8 cellular contexts compared by ENCODE assay signal in genomic region chr9:26945591-26945990, GRCh38. TPM values are rescaled to one million over a fixed set of nuclear protein-coding genes. Genes with fewer than 3 reads are reported as not detected.
A peak's percentile ranks its signal among the peaks of the same experiment; 100 is the strongest.
DNase-seq lines count a peak whose midpoint lies in the region; ATAC-seq and TF ChIP-seq lines count a peak whose summit lies in the region.

No MANE protein-coding gene starts in this region.

- no peak overlapping the region for H3K18ac ChIP-seq in IMR-90 (ENCODE audit: low read depth, low read length)

- H3K9me1 ChIP-seq in IMR-90 (ENCODE audit: insufficient read depth, low read length) = no peaks in the 10 kb centered on the region

- H3K27me3 ChIP-seq in BE2C = no peaks in the 10 kb centered on the region
- H3K27me3 ChIP-seq in IMR-90 (ENCODE audit: control insufficient read depth, insufficient read depth, low read length) = no peaks in the 10 kb centered on the region
- no peaks in the 10 kb centered on the region for H3K27me3 ChIP-seq in mammary epithelial cell (ENCODE audit: insufficient read depth, low read length)
- H3K27me3 ChIP-seq in mucosa of rectum (ENCODE audit: control insufficient read depth in 2 of 2, insufficient read depth in 2 of 2, low read length in 2 of 2) = no peaks in the 10 kb centered on the region

- DNase-seq in BE2C = no peak
- DNase-seq in IMR-90 = no peak
- DNase-seq in mammary epithelial cell = no peak
- DNase-seq in substantia nigra (lab: John Stamatoyannopoulos, UW) = no peak
- DNase-seq in GM10248 (ENCODE audit: extremely low spot score) = no peak

- BruUV-seq in IMR-90 (replicated peaks; lab: Mats Ljungman, UMichigan) = no TSS peak
- BruUV-seq in mammary epithelial cell (replicated peaks; lab: Mats Ljungman, UMichigan) = no TSS peak

- no peak overlapping the region for H2AK9ac ChIP-seq in IMR-90 (replicated peaks; ENCODE audit: low read depth, low read length, poor library complexity)

- peak overlapping the region in 1 of 2 experiments; percentile 8; a peak in 1 of 4 replicates for H4K8ac ChIP-seq in IMR-90 (ENCODE audit: low read depth in 2 of 2, low read length in 2 of 2)

- no peak overlapping the region for H2BK120ac ChIP-seq in IMR-90 (ENCODE audit: low read depth, low read length)

- CTCF ChIA-PET in IMR-90 (lab: Yijun Ruan, JAX) (interaction anchor here (1.0 kb wide), 1 partner anchor 9 kb away, joined by 3 read pairs; no protein-coding TSS in a partner anchor), mammary epithelial cell (lab: Charles Lee; ENCODE audit: low non-redundant PET) (no interaction called here), GM10248 (lab: Yijun Ruan, JAX) (interaction anchor here (1.2 kb wide), 1 partner anchor 47 kb away, joined by 4 read pairs; no protein-coding TSS in a partner anchor)

- H3K27ac ChIP-seq in IMR-90 (ENCODE audit: insufficient read depth, low read length) (peak overlapping the region; percentile 41; the same call in 1 of the 2 replicates), mammary epithelial cell (ENCODE audit: insufficient read depth, low read depth, low read length) (peak overlapping the region; percentile 96), mucosa of rectum (ENCODE audit: low read depth in 2 of 2, low read length in 2 of 2) (no peak overlapping the region), substantia nigra (ENCODE audit: low read depth, low read length, poor library complexity, severe bottlenecking) (no peak overlapping the region)

- H3K23ac ChIP-seq in IMR-90 (ENCODE audit: low read depth, low read length) = peak overlapping the region; percentile 11; the same call in 1 of the 2 replicates

- no peak overlapping the region for H3K56ac ChIP-seq in IMR-90 (ENCODE audit: extremely low read depth, insufficient read depth, low read length)

- H4K5ac ChIP-seq in IMR-90 (ENCODE audit: low read depth, low read length) = no peak overlapping the region

- H4K20me1 ChIP-seq in IMR-90 (ENCODE audit: insufficient read depth, low read length) (peaks cover 18% of the 10 kb centered on the region), mammary epithelial cell (ENCODE audit: insufficient read depth, low read length) (no peaks in the 10 kb centered on the region)

- intact Hi-C loops in IMR-90 (cut with micrococcal nuclease) (loop anchor here (10.0 kb wide), 3 partner anchors 139 to 239 kb away; no protein-coding TSS in a partner anchor), mammary epithelial cell (cut with micrococcal nuclease) (loop anchor here (5.0 kb wide), 1 partner anchor 252 kb away; no protein-coding TSS in a partner anchor)

- H3K4me3 ChIP-seq in BE2C (ENCODE audit: low read depth, low read length) = peak overlapping the region; percentile 80
- H3K4me3 ChIP-seq in IMR-90 (ENCODE audit: insufficient read depth, low read depth, low read length) = peak overlapping the region; percentile 80
- peak overlapping the region; percentile 84 to 98 (median 93) for H3K4me3 ChIP-seq in mammary epithelial cell (replicated peaks in 1 of 3; ENCODE audit: insufficient read depth in 1 of 3, low read depth in 2 of 3, low read length in 3 of 3)
- H3K4me3 ChIP-seq in mucosa of rectum (ENCODE audit: low read length in 2 of 2) = peak overlapping the region; percentile 97 to 99

- TF ChIP-seq RAD21 in IMR-90 (IDR thresholded peaks at IDR 0.05; ENCODE audit: low read length) = no peak

- H3K4ac ChIP-seq in IMR-90 (ENCODE audit: low read depth, low read length) = no peak overlapping the region

- H3K4me1 ChIP-seq in BE2C (peaks cover 7% of the 10 kb centered on the region; the same call in 1 of the 2 replicates), IMR-90 (ENCODE audit: control insufficient read depth, insufficient read depth, low read length) (peaks cover 2% of the 10 kb centered on the region; the same call in 1 of the 2 replicates), mammary epithelial cell (ENCODE audit: insufficient read depth, low read length) (peaks cover 21% of the 10 kb centered on the region), mucosa of rectum (ENCODE audit: control insufficient read depth in 2 of 2, insufficient read depth in 2 of 2, low read length in 2 of 2) (peaks cover 11 to 22% of the 10 kb centered on the region in 2 donors)

- no peak for TF ChIP-seq CTCF in BE2C (IDR thresholded peaks at IDR 0.05; ENCODE audit: low read depth, low read length)
- TF ChIP-seq CTCF in IMR-90 (conservative IDR thresholded peaks at IDR 0.05; ENCODE audit: low read depth, low read length) = no peak
- TF ChIP-seq CTCF in mammary epithelial cell (conservative IDR thresholded peaks at IDR 0.05 in 1 of 2, IDR thresholded peaks at IDR 0.05 in 1 of 2; ENCODE audit: extremely low read depth in 1 of 2, insufficient read depth in 1 of 2, low read depth in 1 of 2, low read length in 2 of 2) = no peak
- no peak for TF ChIP-seq CTCF in GM10248 (IDR thresholded peaks at IDR 0.05; ENCODE audit: control extremely low read depth, extremely low read depth, low read depth, missing control alignments)

- ATAC-seq in IMR-90 (ENCODE audit: low read depth) (no peak), HG02763 (IDR thresholded peaks at IDR 0.05; ENCODE audit: unreplicated experiment) (no peak), GM18861 (IDR thresholded peaks at IDR 0.05; ENCODE audit: unreplicated experiment) (no peak)

- no peak overlapping the region for H2BK20ac ChIP-seq in IMR-90 (ENCODE audit: low read depth, low read length)

- no peak overlapping the region for H2AFZ ChIP-seq in IMR-90 (replicated peaks; ENCODE audit: low read length, poor library complexity)
- no peak overlapping the region for H2AFZ ChIP-seq in mammary epithelial cell (ENCODE audit: low read depth, low read length)

- in situ Hi-C loops in IMR-90 (cut with MboI; ENCODE audit: low sequenced_read_pairs) (no loop called here), mammary epithelial cell (cut with MboI; ENCODE audit: low sequenced_read_pairs in 2 of 2) (no loop called here)

- dilution Hi-C loops in IMR-90 (cut with HindIII; ENCODE audit: low sequenced_read_pairs, unreplicated experiment) (no loop called here), mammary epithelial cell (cut with HindIII; ENCODE audit: low sequenced_read_pairs) (no loop called here)

- no peak overlapping the region for H3K14ac ChIP-seq in IMR-90 (replicated peaks; ENCODE audit: low read depth, low read length)

- peaks cover 64% of the 10 kb centered on the region for H3K79me2 ChIP-seq in mammary epithelial cell (ENCODE audit: insufficient read depth, low read length)

- H3K4me2 ChIP-seq in IMR-90 (ENCODE audit: low read depth, low read length) (peak overlapping the region; percentile 97), mammary epithelial cell (ENCODE audit: insufficient read depth, low read depth, low read length) (peak overlapping the region; percentile 94)

- no peak overlapping the region for H4K91ac ChIP-seq in IMR-90 (ENCODE audit: insufficient read depth, low read depth, low read length)

- TF ChIP-seq POLR2A in IMR-90 (IDR thresholded peaks at IDR 0.05; ENCODE audit: low read depth, low read length) = no peak

- POLR2A ChIA-PET in IMR-90 (lab: Charles Lee; ENCODE audit: unreplicated experiment) (no interaction called here), GM10248 (lab: Yijun Ruan, JAX) (no interaction called here)

- no peak overlapping the region for H2AK5ac ChIP-seq in IMR-90 (ENCODE audit: low read depth, low read length)

- H3K79me1 ChIP-seq in IMR-90 (ENCODE audit: low read depth in 1 of 2, low read length in 2 of 2) = peaks cover 3 to 27% of the 10 kb centered on the region in 2 experiments; a peak in 3 of 4 replicates

- H2BK15ac ChIP-seq in IMR-90 (ENCODE audit: low read depth, low read length) = no peak overlapping the region

- 60% methylated on average over 1 of the region's 2 CpGs; no CpG with 5 or more reads in 1 of the 2 experiments for WGBS in IMR-90 (ENCODE audit: extremely low coverage in 2 of 2, insufficient read length in 1 of 2), 2 experiments
- 36% methylated on average over 2 of the region's 2 CpGs for WGBS in mammary epithelial cell (ENCODE audit: low coverage, missing lambda C conversion rate)

- H3K9me3 ChIP-seq in BE2C = no peaks in the 10 kb centered on the region
- no peaks in the 10 kb centered on the region for H3K9me3 ChIP-seq in IMR-90 (ENCODE audit: control insufficient read depth, insufficient read depth, low read length)
- no peaks in the 10 kb centered on the region for H3K9me3 ChIP-seq in mammary epithelial cell (replicated peaks; ENCODE audit: insufficient read depth, low read length)
- H3K9me3 ChIP-seq in mucosa of rectum (ENCODE audit: control insufficient read depth in 2 of 2, low read length in 2 of 2) = no peaks in the 10 kb centered on the region

- peaks cover 4% of the 10 kb centered on the region; the same call in 1 of the 2 replicates for H3K36me3 ChIP-seq in BE2C
- H3K36me3 ChIP-seq in IMR-90 (ENCODE audit: control insufficient read depth, insufficient read depth, low read length) = peaks cover 4% of the 10 kb centered on the region
- H3K36me3 ChIP-seq in mammary epithelial cell (ENCODE audit: insufficient read depth, low read length) = no peaks in the 10 kb centered on the region
- H3K36me3 ChIP-seq in mucosa of rectum (ENCODE audit: control insufficient read depth in 2 of 2, insufficient read depth in 2 of 2, low read length in 2 of 2) = no peaks in the 10 kb centered on the region

- peak overlapping the region; percentile 99 for H3K9ac ChIP-seq in IMR-90 (ENCODE audit: low read depth, low read length)
- peak overlapping the region; percentile 94 for H3K9ac ChIP-seq in mammary epithelial cell (ENCODE audit: insufficient read depth, low read length)
- H3K9ac ChIP-seq in mucosa of rectum (ENCODE audit: low read depth in 1 of 2, low read length in 2 of 2) = peak overlapping the region; percentile 97

- H2BK5ac ChIP-seq in IMR-90 (ENCODE audit: low read depth, low read length, poor library complexity, severe bottlenecking) = no peak overlapping the region

RNA-seq across cellular contexts. Expression of gene PLAA, which starts 1.5 kb away (rescaled TPM):
- 29.0 TPM for polyA plus RNA-seq in BE2C (2012; ENCODE audit: insufficient read depth, insufficient read length, low read depth)
- total RNA-seq in IMR-90 (2012; rRNA removed) = 24.4 and 37.8 TPM in 2 replicates
- polyA plus RNA-seq in IMR-90 (2012; rRNA removed) = 18.1 and 18.2 TPM in 2 replicates
- 5.6 and 7.1 TPM in 2 replicates for polyA plus RNA-seq in IMR-90 (2012; cell fraction: cytosol; rRNA removed)
- polyA plus RNA-seq in IMR-90 (2012; cell fraction: nucleus; rRNA removed; ENCODE audit: low replicate concordance) = 5.4 and 10.9 TPM in 2 replicates
- 10 to 100 TPM; 34.1 to 39.7 TPM for total RNA-seq in mammary epithelial cell
- polyA plus RNA-seq in mammary epithelial cell = 16.9 TPM
- polyA minus RNA-seq in mammary epithelial cell = 32.9 TPM

RNA-seq across cellular contexts. Expression of gene IFT74, which starts 10.6 kb away (rescaled TPM):
- polyA plus RNA-seq in BE2C (2012; ENCODE audit: insufficient read depth, insufficient read length, low read depth) = 3.3 TPM
- total RNA-seq in IMR-90 (2012; rRNA removed) (11.9 and 12.2 TPM in 2 replicates), mammary epithelial cell (10 to 100 TPM; 12.3 to 19.2 TPM)
- polyA plus RNA-seq in IMR-90 (2012; rRNA removed) (4.5 and 4.6 TPM in 2 replicates), mammary epithelial cell (6.5 TPM)
- 0.27 and 4.2 TPM in 2 replicates for polyA plus RNA-seq in IMR-90 (2012; cell fraction: cytosol; rRNA removed)
- 1.7 and 5.8 TPM in 2 replicates for polyA plus RNA-seq in IMR-90 (2012; cell fraction: nucleus; rRNA removed; ENCODE audit: low replicate concordance)
- polyA minus RNA-seq in mammary epithelial cell = 36.4 TPM

RNA-seq across cellular contexts. Expression of gene CAAP1, which starts 53.0 kb away (rescaled TPM):
- 41.1 TPM for polyA plus RNA-seq in BE2C (2012; ENCODE audit: insufficient read depth, insufficient read length, low read depth)
- total RNA-seq in IMR-90 (2012; rRNA removed) (6.1 and 12.2 TPM in 2 replicates), mammary epithelial cell (10 to 100 TPM; 17.1 to 19.2 TPM)
- polyA plus RNA-seq in IMR-90 (2012; rRNA removed) (9.0 and 11.6 TPM in 2 replicates), mammary epithelial cell (9.2 TPM)
- 3.6 and 8.4 TPM in 2 replicates for polyA plus RNA-seq in IMR-90 (2012; cell fraction: cytosol; rRNA removed)
- polyA plus RNA-seq in IMR-90 (2012; cell fraction: nucleus; rRNA removed; ENCODE audit: low replicate concordance) = 8.0 and 11.5 TPM in 2 replicates
- 16.3 TPM for polyA minus RNA-seq in mammary epithelial cell

RNA-seq across cellular contexts. Expression of gene LRRC19, which starts 59.9 kb away (rescaled TPM):
- polyA plus RNA-seq in BE2C (2012; ENCODE audit: insufficient read depth, insufficient read length, low read depth) = not detected
- total RNA-seq in IMR-90 (2012; rRNA removed) (not detected in 2 replicates), mammary epithelial cell (not detected)
- polyA plus RNA-seq in IMR-90 (2012; rRNA removed) (not detected in 2 replicates), mammary epithelial cell (not detected)
- not detected in 2 replicates for polyA plus RNA-seq in IMR-90 (2012; cell fraction: cytosol; rRNA removed)
- polyA plus RNA-seq in IMR-90 (2012; cell fraction: nucleus; rRNA removed; ENCODE audit: low replicate concordance) = not detected in 2 replicates
- polyA minus RNA-seq in mammary epithelial cell = not detected

Comparison
In these comparisons a context has a peak if more than half of its experiments do, and no peak if none do; other contexts are left out.
1. H3K27ac ChIP-seq: peak in IMR-90 (single experiment) and mammary epithelial cell (single experiment); none in mucosa of rectum (0 of 2) and substantia nigra (single experiment).
2. Peak in every context shown above with its lines, with median percentiles within 50 percentile points of each other: H3K4me3 ChIP-seq and H3K9ac ChIP-seq.